In the genomic region with DNA sequence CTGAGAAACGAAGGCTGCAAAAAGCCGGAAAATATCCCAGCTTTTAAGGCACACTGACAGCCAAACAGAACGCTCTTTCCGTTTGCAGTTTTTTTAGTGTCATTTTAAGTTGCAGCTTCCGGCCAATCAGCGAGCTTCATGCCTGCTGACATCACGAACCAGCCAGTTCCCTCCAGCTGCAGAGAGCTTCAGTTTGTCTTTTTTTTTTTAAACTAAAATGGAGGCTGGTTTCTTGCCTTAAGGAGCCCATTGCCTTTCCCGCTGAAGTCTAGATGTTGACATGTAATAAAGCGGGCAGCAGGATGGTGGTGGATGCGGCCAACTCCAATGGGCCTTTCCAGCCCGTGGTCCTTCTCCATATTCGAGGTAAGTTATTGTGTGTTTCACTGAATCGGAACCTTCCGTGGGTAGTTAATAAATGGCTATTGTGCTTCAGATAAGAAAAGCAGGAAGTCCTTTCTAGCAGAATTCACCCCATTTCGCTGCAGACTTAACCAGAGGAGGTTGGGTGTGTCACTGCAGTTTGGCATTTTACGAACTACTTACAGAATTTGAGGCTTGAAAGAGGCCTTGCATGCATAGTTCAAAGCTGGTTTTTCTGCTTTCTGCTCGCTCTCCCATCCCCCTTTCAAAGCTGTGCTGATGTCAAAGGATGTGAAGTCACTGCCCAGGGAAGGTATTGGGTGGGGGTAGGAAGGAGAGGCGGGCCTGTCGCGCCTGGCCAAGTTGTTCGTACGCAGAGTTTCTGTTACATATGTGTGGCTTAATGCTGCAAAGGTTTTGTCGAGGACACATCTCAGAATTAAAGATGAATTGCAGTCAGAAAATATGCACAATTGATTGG, we compare ENCODE assay signal across 8 cellular contexts. TPM values are rescaled to one million over a fixed set of nuclear protein-coding genes. Genes with fewer than 3 reads are reported as not detected.
A peak's percentile ranks its signal among the peaks of the same experiment; 100 is the strongest.
DNase-seq lines count a peak whose midpoint lies in the region; ATAC-seq and TF ChIP-seq lines count a peak whose summit lies in the region.

No MANE protein-coding gene starts in this region.

- no peaks in the 10 kb centered on the region for H3K9me3 Mint-ChIP-seq in activated T-cell treated with anti-CD3 and anti-CD28 coated beads, Interleukin-2, amount 50 U/mL, for 24 hours
- no peaks in the 10 kb centered on the region for H3K9me3 Mint-ChIP-seq in stimulated activated effector memory CD8-positive, alpha-beta T cell treated with anti-CD3 and anti-CD28 coated beads, Interleukin-12 subunit alpha, Interleukin-12 subunit beta, amount 100 ng/mL, for 72 hours

- H3K27me3 Mint-ChIP-seq in activated T-cell treated with anti-CD3 and anti-CD28 coated beads, Interleukin-2, amount 50 U/mL, for 24 hours, result no peaks in the 10 kb centered on the region

- peak; percentile 1; the same call in 1 of the 2 replicates for TF ChIP-seq RAD21 in Ishikawa (IDR thresholded peaks at IDR 0.05; ENCODE audit: low read depth)

- peaks cover 50% of the 10 kb centered on the region for H3K4me1 Mint-ChIP-seq in activated T-cell treated with anti-CD3 and anti-CD28 coated beads, Interleukin-2, amount 50 U/mL, for 24 hours (ENCODE audit: low read depth)
- peaks cover 44% of the 10 kb centered on the region for H3K4me1 Mint-ChIP-seq in stimulated activated effector memory CD8-positive, alpha-beta T cell treated with anti-CD3 and anti-CD28 coated beads, Interleukin-12 subunit alpha, Interleukin-12 subunit beta, amount 100 ng/mL, for 72 hours

- peak; percentile 97 for TF ChIP-seq POLR2A in erythroblast (IDR thresholded peaks at IDR 0.05; ENCODE audit: low read length)

- peak; percentile 63; the same call in 1 of the 2 replicates for TF ChIP-seq EP300 in Ishikawa (IDR thresholded peaks at IDR 0.05; ENCODE audit: borderline replicate concordance)

- peak; percentile 82 for DNase-seq in DMS53 treated with DMSO at 0.1 percent for 48 hours (lab: John Stamatoyannopoulos, UW; ENCODE audit: unreplicated experiment)
- peak; percentile 92 for DNase-seq in OCI-M1 (lab: John Stamatoyannopoulos, UW)
- peak; percentile 85 for DNase-seq in activated T-cell treated with anti-CD3 and anti-CD28 coated beads, Interleukin-2, amount 50 U/mL, for 24 hours
- DNase-seq in erythroblast (lab: John Stamatoyannopoulos, UW), result peak; percentile 95 to 97
- DNase-seq in mucosa of gallbladder (ENCODE audit: low spot score), result peak; percentile 93
- DNase-seq in stimulated activated effector memory CD8-positive, alpha-beta T cell treated with anti-CD3 and anti-CD28 coated beads, Interleukin-12 subunit alpha, Interleukin-12 subunit beta, amount 100 ng/mL, for 72 hours (ENCODE audit: low spot score in 2 of 2), result peak; percentile 56 to 86

- peak; percentile 76 for ATAC-seq in GM21717 (IDR thresholded peaks at IDR 0.05; ENCODE audit: unreplicated experiment)
- peak; percentile 94 for ATAC-seq in stimulated activated effector memory CD8-positive, alpha-beta T cell treated with anti-CD3 and anti-CD28 coated beads, Interleukin-12 subunit alpha, Interleukin-12 subunit beta, amount 100 ng/mL, for 72 hours

- H3K36me3 Mint-ChIP-seq in activated T-cell treated with anti-CD3 and anti-CD28 coated beads, Interleukin-2, amount 50 U/mL, for 24 hours (ENCODE audit: low read depth), result peaks cover 49% of the 10 kb centered on the region
- peaks cover 47% of the 10 kb centered on the region for H3K36me3 Mint-ChIP-seq in stimulated activated effector memory CD8-positive, alpha-beta T cell treated with anti-CD3 and anti-CD28 coated beads, Interleukin-12 subunit alpha, Interleukin-12 subunit beta, amount 100 ng/mL, for 72 hours

- H3K27ac Mint-ChIP-seq in activated T-cell treated with anti-CD3 and anti-CD28 coated beads, Interleukin-2, amount 50 U/mL, for 24 hours, result peak overlapping the region; percentile 99
- peak overlapping the region; percentile 99 for H3K27ac Mint-ChIP-seq in stimulated activated effector memory CD8-positive, alpha-beta T cell treated with anti-CD3 and anti-CD28 coated beads, Interleukin-12 subunit alpha, Interleukin-12 subunit beta, amount 100 ng/mL, for 72 hours

- peak overlapping the region; percentile 92 for H3K4me3 Mint-ChIP-seq in activated T-cell treated with anti-CD3 and anti-CD28 coated beads, Interleukin-2, amount 50 U/mL, for 24 hours
- H3K4me3 Mint-ChIP-seq in stimulated activated effector memory CD8-positive, alpha-beta T cell treated with anti-CD3 and anti-CD28 coated beads, Interleukin-12 subunit alpha, Interleukin-12 subunit beta, amount 100 ng/mL, for 72 hours, result peak overlapping the region; percentile 73

TF ChIP-seq in Ishikawa, 13 proteins besides CTCF, POLR2A, EP300 and RAD21:
- TF ChIP-seq TEAD4 (IDR thresholded peaks at IDR 0.05) (peak; percentile 31), YY1 (IDR thresholded peaks at IDR 0.05; ENCODE audit: low read depth) (peak; percentile 79), ZBTB7A (IDR thresholded peaks at IDR 0.05; ENCODE audit: low read depth) (no peak), CEBPB (IDR thresholded peaks at IDR 0.05) (no peak), NFIC (IDR thresholded peaks at IDR 0.05) (peak; percentile 56), FOXM1 (IDR thresholded peaks at IDR 0.05; ENCODE audit: borderline replicate concordance, low read depth) (peak; percentile 94), CREB1 (IDR thresholded peaks at IDR 0.05; ENCODE audit: low read depth) (peak; percentile 85), TAF1 (IDR thresholded peaks at IDR 0.05; ENCODE audit: low read depth) (peak; percentile 66), EGR1 (IDR thresholded peaks at IDR 0.05) (no peak), TCF12 (IDR thresholded peaks at IDR 0.05; ENCODE audit: low read depth) (peak; percentile 57)
- TF ChIP-seq, protein P1, sequence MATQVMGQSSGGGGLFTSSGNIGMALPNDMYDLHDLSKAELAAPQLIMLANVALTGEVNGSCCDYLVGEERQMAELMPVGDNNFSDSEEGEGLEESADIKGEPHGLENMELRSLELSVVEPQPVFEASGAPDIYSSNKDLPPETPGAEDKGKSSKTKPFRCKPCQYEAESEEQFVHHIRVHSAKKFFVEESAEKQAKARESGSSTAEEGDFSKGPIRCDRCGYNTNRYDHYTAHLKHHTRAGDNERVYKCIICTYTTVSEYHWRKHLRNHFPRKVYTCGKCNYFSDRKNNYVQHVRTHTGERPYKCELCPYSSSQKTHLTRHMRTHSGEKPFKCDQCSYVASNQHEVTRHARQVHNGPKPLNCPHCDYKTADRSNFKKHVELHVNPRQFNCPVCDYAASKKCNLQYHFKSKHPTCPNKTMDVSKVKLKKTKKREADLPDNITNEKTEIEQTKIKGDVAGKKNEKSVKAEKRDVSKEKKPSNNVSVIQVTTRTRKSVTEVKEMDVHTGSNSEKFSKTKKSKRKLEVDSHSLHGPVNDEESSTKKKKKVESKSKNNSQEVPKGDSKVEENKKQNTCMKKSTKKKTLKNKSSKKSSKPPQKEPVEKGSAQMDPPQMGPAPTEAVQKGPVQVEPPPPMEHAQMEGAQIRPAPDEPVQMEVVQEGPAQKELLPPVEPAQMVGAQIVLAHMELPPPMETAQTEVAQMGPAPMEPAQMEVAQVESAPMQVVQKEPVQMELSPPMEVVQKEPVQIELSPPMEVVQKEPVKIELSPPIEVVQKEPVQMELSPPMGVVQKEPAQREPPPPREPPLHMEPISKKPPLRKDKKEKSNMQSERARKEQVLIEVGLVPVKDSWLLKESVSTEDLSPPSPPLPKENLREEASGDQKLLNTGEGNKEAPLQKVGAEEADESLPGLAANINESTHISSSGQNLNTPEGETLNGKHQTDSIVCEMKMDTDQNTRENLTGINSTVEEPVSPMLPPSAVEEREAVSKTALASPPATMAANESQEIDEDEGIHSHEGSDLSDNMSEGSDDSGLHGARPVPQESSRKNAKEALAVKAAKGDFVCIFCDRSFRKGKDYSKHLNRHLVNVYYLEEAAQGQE (IDR thresholded peaks at IDR 0.05; ENCODE audit: low read depth), result no peak
- TF ChIP-seq, protein P2, sequence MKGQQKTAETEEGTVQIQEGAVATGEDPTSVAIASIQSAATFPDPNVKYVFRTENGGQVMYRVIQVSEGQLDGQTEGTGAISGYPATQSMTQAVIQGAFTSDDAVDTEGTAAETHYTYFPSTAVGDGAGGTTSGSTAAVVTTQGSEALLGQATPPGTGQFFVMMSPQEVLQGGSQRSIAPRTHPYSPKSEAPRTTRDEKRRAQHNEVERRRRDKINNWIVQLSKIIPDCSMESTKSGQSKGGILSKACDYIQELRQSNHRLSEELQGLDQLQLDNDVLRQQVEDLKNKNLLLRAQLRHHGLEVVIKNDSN (IDR thresholded peaks at IDR 0.05), result no peak; the same call in 1 of the 2 replicates
- TF ChIP-seq, protein P3, sequence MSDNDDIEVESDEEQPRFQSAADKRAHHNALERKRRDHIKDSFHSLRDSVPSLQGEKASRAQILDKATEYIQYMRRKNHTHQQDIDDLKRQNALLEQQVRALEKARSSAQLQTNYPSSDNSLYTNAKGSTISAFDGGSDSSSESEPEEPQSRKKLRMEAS (IDR thresholded peaks at IDR 0.05), result peak; percentile 72

RNA-seq across cellular contexts. Expression of gene PPP2R5C, which starts 48.4 kb away (rescaled TPM):
- 134 TPM for total RNA-seq in mucosa of gallbladder

Comparison
In these comparisons a context has a peak if more than half of its experiments do, and no peak if none do; other contexts are left out.
1. Peak in every context shown above with its lines: DNase-seq and ATAC-seq.